In genomic region chr14:102511538-102511937, GRCh38 we compare ENCODE assay signal across 1 cellular context.
TF ChIP-seq lines count a peak whose summit lies in the region.

No MANE protein-coding gene starts in this region.

TF ChIP-seq in HepG2, 621 proteins besides CTCF, POLR2A, EP300 and RAD21 (continued from another document):
- no peak for TF ChIP-seq ZNF609 (CRISPR knock-in tag; IDR thresholded peaks at IDR 0.05; ENCODE audit: borderline replicate concordance)
- TF ChIP-seq CEBPB (IDR thresholded peaks at IDR 0.05; ENCODE audit: borderline replicate concordance, low read depth, low read length) = no peak
- TF ChIP-seq SRY (CRISPR knock-in tag; IDR thresholded peaks at IDR 0.05) = no peak
- TF ChIP-seq SMAD9 (CRISPR knock-in tag; IDR thresholded peaks at IDR 0.05) = no peak
- TF ChIP-seq RFX1 (IDR thresholded peaks at IDR 0.05) = peak; percentile 9; the same call in 1 of the 2 replicates
- peak; percentile 52; the same call in 1 of the 2 replicates for TF ChIP-seq PPARG (CRISPR knock-in tag; conservative IDR thresholded peaks at IDR 0.05)
- no peak for TF ChIP-seq MXD4 (CRISPR knock-in tag; IDR thresholded peaks at IDR 0.05)
- TF ChIP-seq XRCC5 (optimal IDR thresholded peaks at IDR 0.05; ENCODE audit: low read length) = no peak
- TF ChIP-seq ZNF337 (CRISPR knock-in tag; IDR thresholded peaks at IDR 0.05; ENCODE audit: borderline replicate concordance, low read depth) = peak; percentile 51; the same call in 1 of the 2 replicates
- no peak for TF ChIP-seq REL (CRISPR knock-in tag; conservative IDR thresholded peaks at IDR 0.05)
